35 cellular contexts compared by ENCODE assay signal in the genomic region with DNA sequence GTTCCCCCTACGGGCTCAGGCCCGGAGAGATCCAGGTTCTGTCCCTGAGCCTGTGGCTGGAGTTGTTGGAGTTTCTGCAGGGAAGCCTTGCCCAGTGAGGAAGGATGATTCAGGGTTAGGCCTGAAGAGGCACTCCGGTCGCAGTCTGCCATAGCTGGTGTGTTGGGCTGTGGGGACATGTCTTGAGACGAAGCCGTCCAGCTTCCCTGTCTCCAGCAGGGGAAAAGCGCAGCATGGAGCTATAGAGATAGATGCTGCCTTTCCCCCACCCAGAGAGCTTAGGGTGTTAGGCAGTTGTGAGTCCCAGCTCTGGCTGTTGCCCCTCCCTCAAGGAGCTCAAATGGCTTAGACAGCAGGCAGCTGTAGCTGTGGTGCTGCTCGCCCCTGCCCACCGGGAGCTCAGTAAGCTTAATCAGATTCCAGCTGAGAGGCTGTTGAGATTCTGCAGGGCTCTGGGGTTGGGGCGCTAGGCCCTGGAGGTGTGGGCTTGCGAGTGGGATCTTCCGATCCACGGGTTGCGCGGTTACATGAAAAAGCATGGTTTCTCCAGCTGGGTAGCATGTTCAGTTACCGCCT.
"Had no signal": no experiment of that assay in that cellular context is flagged by ENCODE, and none has a peak within 500 bp of the region (broad histone marks: within the 10 kb centered on the region; RNA-seq: fewer than 3 reads in every experiment).

No MANE protein-coding gene starts in this region.

- H3K4me1 Mint-ChIP-seq: activated CD4-positive, alpha-beta T cell treated with anti-CD3 and anti-CD28 coated beads, Interleukin-2, amount 10 ng/mL, durations not matched to agents 24 days and 14 days; activated naive CD4-positive, alpha-beta T cell treated with anti-CD3 and anti-CD28 coated beads, Interleukin-2, amount 50 U/mL, for 24 hours; activated naive CD8-positive, alpha-beta T cell treated with anti-CD3 and anti-CD28 coated beads, Interleukin-2, amount 10 ng/mL, durations not matched to agents 7 days and 5 days; central memory CD8-positive, alpha-beta T cell; T-cell; T-helper 17 cell had no signal

- H3K36me3 Mint-ChIP-seq: activated naive CD4-positive, alpha-beta T cell treated with anti-CD3 and anti-CD28 coated beads, Interleukin-2, amount 50 U/mL, for 24 hours; activated naive CD8-positive, alpha-beta T cell treated with anti-CD3 and anti-CD28 coated beads, Interleukin-2, amount 10 ng/mL, durations not matched to agents 7 days and 5 days; T-cell had no signal

- H3K27ac ChIP-seq: ascending aorta, cardiac muscle cell, KMS-11, Peyer's patch, SJSA1, VCaP had no signal

- H3K27me3 ChIP-seq: ascending aorta, cardiac muscle cell, Peyer's patch, SJSA1 had no signal

- ATAC-seq: activated CD8-positive, alpha-beta T cell treated with anti-CD3 and anti-CD28 coated beads for 36 hours; PC-3; SK-N-SH treated with all-trans-retinoic acid at 6 μM for 48 hours; T-cell; T-helper 17 cell had no signal

- H3K4me1 ChIP-seq: ascending aorta, Peyer's patch had no signal

- H3K36me3 ChIP-seq: ascending aorta, cardiac muscle cell, Peyer's patch, SJSA1 had no signal

- H3K4me3 Mint-ChIP-seq: activated CD4-positive, alpha-beta T cell treated with anti-CD3 and anti-CD28 coated beads, Interleukin-2, amount 10 ng/mL, durations not matched to agents 24 days and 14 days; activated CD8-positive, alpha-beta T cell treated with anti-CD3 and anti-CD28 coated beads for 36 hours; activated naive CD4-positive, alpha-beta T cell treated with anti-CD3 and anti-CD28 coated beads, Interleukin-2, amount 50 U/mL, for 24 hours; activated naive CD8-positive, alpha-beta T cell treated with anti-CD3 and anti-CD28 coated beads, Interleukin-2, amount 10 ng/mL, durations not matched to agents 7 days and 5 days; central memory CD8-positive, alpha-beta T cell; T-cell; T-helper 17 cell had no signal

- H3K9me3 Mint-ChIP-seq: activated CD8-positive, alpha-beta T cell treated with anti-CD3 and anti-CD28 coated beads for 36 hours; activated naive CD4-positive, alpha-beta T cell treated with anti-CD3 and anti-CD28 coated beads, Interleukin-2, amount 50 U/mL, for 24 hours; activated T-helper 2 cell treated with anti-CD3 and anti-CD28 coated beads, Interferon-gamma antibody, Interleukin-2, Interleukin-4, amounts not matched to agents 10 μg/mL and 5 μg/mL and 100 μg/mL, durations not matched to agents 14 hours and 24 hours and 36 hours; central memory CD8-positive, alpha-beta T cell had no signal

- H3K27ac Mint-ChIP-seq: activated CD4-positive, alpha-beta T cell treated with anti-CD3 and anti-CD28 coated beads, Interleukin-2, amount 10 ng/mL, durations not matched to agents 24 days and 14 days; activated CD8-positive, alpha-beta T cell treated with anti-CD3 and anti-CD28 coated beads for 36 hours; activated naive CD4-positive, alpha-beta T cell treated with anti-CD3 and anti-CD28 coated beads, Interleukin-2, amount 50 U/mL, for 24 hours; activated naive CD8-positive, alpha-beta T cell treated with anti-CD3 and anti-CD28 coated beads, Interleukin-2, amount 10 ng/mL, durations not matched to agents 7 days and 5 days; activated T-helper 2 cell treated with anti-CD3 and anti-CD28 coated beads, Interferon-gamma antibody, Interleukin-2, Interleukin-4, amounts not matched to agents 10 μg/mL and 5 μg/mL and 100 μg/mL, durations not matched to agents 14 hours and 24 hours and 36 hours; T-cell; T-helper 17 cell had no signal

- H3K9ac ChIP-seq: KMS-11 had no signal

- DNase-seq: activated CD4-positive, alpha-beta T cell treated with anti-CD3 and anti-CD28 coated beads, Interleukin-2, amount 10 ng/mL, durations not matched to agents 24 days and 14 days; activated CD4-positive, alpha-beta T cell treated with anti-CD3 and anti-CD28 coated beads, Interleukin-2, amount 50 U/mL, for 4 hours; activated CD8-positive, alpha-beta T cell treated with anti-CD3 and anti-CD28 coated beads for 36 hours; activated gamma-delta T cell; activated naive CD4-positive, alpha-beta T cell treated with Interleukin-2 at 50 U/mL for 16 hours; activated naive CD8-positive, alpha-beta T cell treated with anti-CD3 and anti-CD28 coated beads, Interleukin-2, amount 10 ng/mL, durations not matched to agents 7 days and 5 days; activated T-cell treated with anti-CD3 and anti-CD28 coated beads, Interleukin-2, amount 50 U/mL, for 1 hour; amygdala; MM.1S; MV-4-11; NCI-H1092; NCI-H1436 treated with DMSO at 0.1 percent for 48 hours; NCI-H1694 treated with DMSO at 0.1 percent for 48 hours; NCI-H2029; NCI-H2171 treated with DMSO at 0.1 percent for 48 hours; NCI-H2227 treated with DMSO at 0.1 percent for 48 hours; NCI-H446; NCI-H510A treated with DMSO at 0.1 percent for 48 hours; NCI-H526 treated with DMSO at 0.1 percent for 48 hours; NK-92 treated with Interleukin-12 subunit alpha and Interleukin-12 subunit beta, amount 100 ng/mL, for 24 hours; PC-3; Peyer's patch; RPMI8226; SHP77 treated with DMSO at 0.1 percent for 48 hours; T-cell; T-helper 17 cell had no signal

- H3K4me2 ChIP-seq: KMS-11 had no signal

- H3K9me3 ChIP-seq: Peyer's patch, SJSA1 had no signal

- H3K4me3 ChIP-seq: ascending aorta, cardiac muscle cell, Peyer's patch, SJSA1 had no signal
